1 cellular context compared by ENCODE assay signal in genomic region chr5:148384389-148384756, GRCh38.
TF ChIP-seq lines count a peak whose summit lies in the region.

No MANE protein-coding gene starts in this region.

TF ChIP-seq in HepG2, 621 proteins besides CTCF, POLR2A, EP300 and RAD21:
- no peak for TF ChIP-seq GPBP1L1 (CRISPR knock-in tag; IDR thresholded peaks at IDR 0.05)
- peak; percentile 39 for TF ChIP-seq TCF7 (IDR thresholded peaks at IDR 0.05; ENCODE audit: low read depth)
- peak; percentile 9 for TF ChIP-seq TEAD3 (CRISPR knock-in tag; optimal IDR thresholded peaks at IDR 0.05; ENCODE audit: borderline replicate concordance)
- peak; percentile 16 for TF ChIP-seq ASH2L (IDR thresholded peaks at IDR 0.05; ENCODE audit: insufficient read length, low read depth, low read length)
- TF ChIP-seq ZC3H4 (CRISPR knock-in tag; IDR thresholded peaks at IDR 0.05; ENCODE audit: borderline replicate concordance): peak; percentile 54; the same call in 1 of the 2 replicates
- TF ChIP-seq, protein P1, sequence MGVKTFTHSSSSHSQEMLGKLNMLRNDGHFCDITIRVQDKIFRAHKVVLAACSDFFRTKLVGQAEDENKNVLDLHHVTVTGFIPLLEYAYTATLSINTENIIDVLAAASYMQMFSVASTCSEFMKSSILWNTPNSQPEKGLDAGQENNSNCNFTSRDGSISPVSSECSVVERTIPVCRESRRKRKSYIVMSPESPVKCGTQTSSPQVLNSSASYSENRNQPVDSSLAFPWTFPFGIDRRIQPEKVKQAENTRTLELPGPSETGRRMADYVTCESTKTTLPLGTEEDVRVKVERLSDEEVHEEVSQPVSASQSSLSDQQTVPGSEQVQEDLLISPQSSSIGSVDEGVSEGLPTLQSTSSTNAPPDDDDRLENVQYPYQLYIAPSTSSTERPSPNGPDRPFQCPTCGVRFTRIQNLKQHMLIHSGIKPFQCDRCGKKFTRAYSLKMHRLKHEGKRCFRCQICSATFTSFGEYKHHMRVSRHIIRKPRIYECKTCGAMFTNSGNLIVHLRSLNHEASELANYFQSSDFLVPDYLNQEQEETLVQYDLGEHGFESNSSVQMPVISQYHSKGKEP (CRISPR knock-in tag; IDR thresholded peaks at IDR 0.05): no peak
- TF ChIP-seq NAIF1 (CRISPR knock-in tag; IDR thresholded peaks at IDR 0.05; ENCODE audit: borderline replicate concordance): 0 out of 2 replicates have a peak, but pooled peaks have one; percentile 33
- TF ChIP-seq, protein P2, sequence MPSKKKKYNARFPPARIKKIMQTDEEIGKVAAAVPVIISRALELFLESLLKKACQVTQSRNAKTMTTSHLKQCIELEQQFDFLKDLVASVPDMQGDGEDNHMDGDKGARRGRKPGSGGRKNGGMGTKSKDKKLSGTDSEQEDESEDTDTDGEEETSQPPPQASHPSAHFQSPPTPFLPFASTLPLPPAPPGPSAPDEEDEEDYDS (CRISPR knock-in tag; IDR thresholded peaks at IDR 0.05): peak; percentile 19; the same call in 1 of the 2 replicates
- 0 out of 2 replicates have a peak, but pooled peaks have one; percentile 22 for TF ChIP-seq ZNF414 (CRISPR knock-in tag; IDR thresholded peaks at IDR 0.05)
- TF ChIP-seq ZMYM3 (CRISPR knock-in tag; IDR thresholded peaks at IDR 0.05): peak; percentile 50; the same call in 1 of the 2 replicates
- TF ChIP-seq HNRNPL (IDR thresholded peaks at IDR 0.05; ENCODE audit: low read depth, low read length): no peak
- no peak for TF ChIP-seq NCOR1 (IDR thresholded peaks at IDR 0.05; ENCODE audit: borderline replicate concordance, low read length)
- TF ChIP-seq DR1 (CRISPR knock-in tag; IDR thresholded peaks at IDR 0.05): 0 out of 2 replicates have a peak, but pooled peaks have one; percentile 7
- TF ChIP-seq SMAD3 (CRISPR knock-in tag; IDR thresholded peaks at IDR 0.05): 0 out of 2 replicates have a peak, but pooled peaks have one; percentile 8
- TF ChIP-seq ZNF317 (CRISPR knock-in tag; IDR thresholded peaks at IDR 0.05): 0 out of 2 replicates have a peak, but pooled peaks have one; percentile 7
- no peak for TF ChIP-seq ZNF468 (CRISPR knock-in tag; IDR thresholded peaks at IDR 0.05)
- TF ChIP-seq THRA (CRISPR knock-in tag; IDR thresholded peaks at IDR 0.05; ENCODE audit: borderline replicate concordance): 0 out of 2 replicates have a peak, but pooled peaks have one; percentile 17
- TF ChIP-seq DNMT3B (CRISPR knock-in tag; conservative IDR thresholded peaks at IDR 0.05): 0 out of 2 replicates have a peak, but pooled peaks have one; percentile 15
- TF ChIP-seq BCL6 (CRISPR knock-in tag; IDR thresholded peaks at IDR 0.05): peak; percentile 71
- TF ChIP-seq ZNF318 (CRISPR knock-in tag; IDR thresholded peaks at IDR 0.05): no peak
- TF ChIP-seq SOX13 (IDR thresholded peaks at IDR 0.05): no peak
- peak in 1 of 2 experiments; percentile 37; a peak in 1 of 4 replicates for TF ChIP-seq SOX13 (CRISPR knock-in tag; conservative IDR thresholded peaks at IDR 0.05 in 1 of 2, IDR thresholded peaks at IDR 0.05 in 1 of 2)
- 0 out of 2 replicates have a peak, but pooled peaks have one; percentile 57 for TF ChIP-seq TGIF2 (CRISPR knock-in tag; IDR thresholded peaks at IDR 0.05)
